In the genomic region with DNA sequence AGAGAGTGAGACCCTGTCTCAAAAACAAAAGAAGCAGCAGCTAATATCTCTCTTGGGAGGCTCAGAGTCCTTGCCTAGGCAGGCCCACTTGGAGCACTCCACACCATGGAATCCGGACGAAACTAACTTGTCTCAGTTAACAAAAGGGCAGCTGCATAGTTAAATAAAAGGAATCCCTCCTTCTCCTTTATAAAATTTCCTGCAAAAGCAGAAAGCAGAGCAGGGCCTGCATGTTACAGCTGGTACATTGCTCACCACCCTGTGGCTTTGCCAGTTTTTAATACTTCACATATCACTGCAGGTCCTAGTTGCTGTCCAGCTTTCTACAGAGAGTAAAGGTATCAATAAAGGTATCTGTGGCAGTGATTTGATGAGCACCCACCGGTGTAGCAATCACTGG, we compare ENCODE assay signal across 21 cellular contexts.
A peak's percentile ranks its signal among the peaks of the same experiment; 100 is the strongest.
DNase-seq lines count a peak whose midpoint lies in the region; ATAC-seq and TF ChIP-seq lines count a peak whose summit lies in the region.
"Had no signal": no experiment of that assay in that cellular context is flagged by ENCODE, and none has a peak within 500 bp of the region (broad histone marks: within the 10 kb centered on the region; RNA-seq: fewer than 3 reads in every experiment).

No MANE protein-coding gene starts in this region.

- H3K4me1 ChIP-seq in foreskin keratinocyte = peaks cover 23% of the 10 kb centered on the region
- peaks cover 20 to 27% of the 10 kb centered on the region in 2 donors for H3K4me1 ChIP-seq in thyroid gland
- H3K4me1 ChIP-seq: adrenal gland had no signal

- H3K36me3 ChIP-seq in thyroid gland = no peaks in the 10 kb centered on the region
- H3K36me3 ChIP-seq: suprapubic skin had no signal

- TF ChIP-seq CTCF in foreskin keratinocyte (conservative IDR thresholded peaks at IDR 0.05) (peak; percentile 27), thyroid gland (IDR thresholded peaks at IDR 0.05) (no peak)

- no peak overlapping the region for H3K4me3 ChIP-seq in thyroid gland (replicated peaks in 1 of 3)
- H3K4me3 ChIP-seq: adrenal gland, GM23248, suprapubic skin had no signal

- TF ChIP-seq POLR2A in thyroid gland (IDR thresholded peaks at IDR 0.05) = no peak

- peak; percentile 36 for ATAC-seq in SK-N-SH treated with all-trans-retinoic acid at 6 μM for 48 hours
- ATAC-seq in foreskin keratinocyte = peak; percentile 88
- no peak for ATAC-seq in GM19397 (IDR thresholded peaks at IDR 0.05; ENCODE audit: unreplicated experiment)
- ATAC-seq: activated T-cell treated with anti-CD3 and anti-CD28 coated beads, Interleukin-2, amount 50 U/mL, for 4 hours; left cardiac atrium; naive thymus-derived CD4-positive, alpha-beta T cell had no signal

- intact Hi-C loops in thyroid gland (cut with DNase I) = no loop called here
- intact Hi-C loops in posterior vena cava (cut with DNase I) = loop anchor here in 1 of 2 donors (2.0 kb wide), 1 partner anchor 17 kb away; no protein-coding TSS in a partner anchor

- H3K27me3 ChIP-seq in foreskin keratinocyte (no peaks in the 10 kb centered on the region), thyroid gland (no peaks in the 10 kb centered on the region)
- H3K27me3 ChIP-seq: adrenal gland, suprapubic skin had no signal

- no peaks in the 10 kb centered on the region for H3K9me3 ChIP-seq in thyroid gland
- H3K9me3 ChIP-seq: adrenal gland, suprapubic skin had no signal

- peak overlapping the region; percentile 56 for H3K27ac ChIP-seq in foreskin keratinocyte
- H3K27ac ChIP-seq in thyroid gland = peak overlapping the region; percentile 58 to 77 (median 60)
- H3K27ac ChIP-seq: GM23248, suprapubic skin, VCaP had no signal

- WGBS in thyroid gland, 2 donors = 67 to 85% methylated on average over 3 of the region's 3 CpGs

- peak; percentile 20 for DNase-seq in NCI-H2171 (lab: John Stamatoyannopoulos, UW)
- DNase-seq in foreskin keratinocyte = peak; percentile 90 to 95
- no peak for DNase-seq in thyroid gland
- no peak for DNase-seq in NCI-H146 (lab: John Stamatoyannopoulos, UW)
- no peak for DNase-seq in posterior vena cava (ENCODE audit: low spot score)
- DNase-seq: activated CD4-positive, alpha-beta T cell treated with anti-CD3 and anti-CD28 coated beads, Interleukin-2, amount 10 ng/mL, durations not matched to agents 24 days and 14 days; activated naive CD4-positive, alpha-beta T cell treated with Interleukin-2 at 50 U/mL for 16 hours; activated T-cell treated with anti-CD3 and anti-CD28 coated beads, Interleukin-2, amount 50 U/mL, for 4 hours; adrenal gland; CD4-positive, alpha-beta T cell; DMS 273 treated with DMSO at 0.1 percent for 48 hours; GM23248; left cardiac atrium; naive thymus-derived CD4-positive, alpha-beta T cell; NCI-H1417 treated with DMSO at 0.1 percent for 48 hours; NCI-H748 treated with DMSO at 0.1 percent for 48 hours; occipital lobe had no signal

TF ChIP-seq in SK-N-SH treated with all-trans-retinoic acid at 6 μM for 48 hours, 23 proteins besides CTCF, POLR2A, EP300 and RAD21:
- TF ChIP-seq RARB (CRISPR knock-in tag; IDR thresholded peaks at IDR 0.05) (no peak), TCF4 (CRISPR knock-in tag; IDR thresholded peaks at IDR 0.05; ENCODE audit: borderline replicate concordance) (no peak), ARNTL (CRISPR knock-in tag; IDR thresholded peaks at IDR 0.05; ENCODE audit: borderline replicate concordance, low read depth) (no peak), SNAI2 (CRISPR knock-in tag; IDR thresholded peaks at IDR 0.05) (no peak), ESRRG (CRISPR knock-in tag; IDR thresholded peaks at IDR 0.05) (no peak), ZNF565 (CRISPR knock-in tag; conservative IDR thresholded peaks at IDR 0.05; ENCODE audit: low read depth) (no peak), ZFP30 (CRISPR knock-in tag; IDR thresholded peaks at IDR 0.05) (no peak), OSR1 (CRISPR knock-in tag; IDR thresholded peaks at IDR 0.05) (no peak), GLIS3 (CRISPR knock-in tag; IDR thresholded peaks at IDR 0.05) (no peak), ZNF70 (CRISPR knock-in tag; IDR thresholded peaks at IDR 0.05) (no peak), ISL1 (CRISPR knock-in tag; IDR thresholded peaks at IDR 0.05) (no peak), ZFP3 (CRISPR knock-in tag; IDR thresholded peaks at IDR 0.05) (no peak)
- TF ChIP-seq, protein P1, sequence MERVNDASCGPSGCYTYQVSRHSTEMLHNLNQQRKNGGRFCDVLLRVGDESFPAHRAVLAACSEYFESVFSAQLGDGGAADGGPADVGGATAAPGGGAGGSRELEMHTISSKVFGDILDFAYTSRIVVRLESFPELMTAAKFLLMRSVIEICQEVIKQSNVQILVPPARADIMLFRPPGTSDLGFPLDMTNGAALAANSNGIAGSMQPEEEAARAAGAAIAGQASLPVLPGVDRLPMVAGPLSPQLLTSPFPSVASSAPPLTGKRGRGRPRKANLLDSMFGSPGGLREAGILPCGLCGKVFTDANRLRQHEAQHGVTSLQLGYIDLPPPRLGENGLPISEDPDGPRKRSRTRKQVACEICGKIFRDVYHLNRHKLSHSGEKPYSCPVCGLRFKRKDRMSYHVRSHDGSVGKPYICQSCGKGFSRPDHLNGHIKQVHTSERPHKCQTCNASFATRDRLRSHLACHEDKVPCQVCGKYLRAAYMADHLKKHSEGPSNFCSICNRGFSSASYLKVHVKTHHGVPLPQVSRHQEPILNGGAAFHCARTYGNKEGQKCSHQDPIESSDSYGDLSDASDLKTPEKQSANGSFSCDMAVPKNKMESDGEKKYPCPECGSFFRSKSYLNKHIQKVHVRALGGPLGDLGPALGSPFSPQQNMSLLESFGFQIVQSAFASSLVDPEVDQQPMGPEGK (CRISPR knock-in tag; IDR thresholded peaks at IDR 0.05; ENCODE audit: borderline replicate concordance) = no peak
- TF ChIP-seq, protein P2, sequence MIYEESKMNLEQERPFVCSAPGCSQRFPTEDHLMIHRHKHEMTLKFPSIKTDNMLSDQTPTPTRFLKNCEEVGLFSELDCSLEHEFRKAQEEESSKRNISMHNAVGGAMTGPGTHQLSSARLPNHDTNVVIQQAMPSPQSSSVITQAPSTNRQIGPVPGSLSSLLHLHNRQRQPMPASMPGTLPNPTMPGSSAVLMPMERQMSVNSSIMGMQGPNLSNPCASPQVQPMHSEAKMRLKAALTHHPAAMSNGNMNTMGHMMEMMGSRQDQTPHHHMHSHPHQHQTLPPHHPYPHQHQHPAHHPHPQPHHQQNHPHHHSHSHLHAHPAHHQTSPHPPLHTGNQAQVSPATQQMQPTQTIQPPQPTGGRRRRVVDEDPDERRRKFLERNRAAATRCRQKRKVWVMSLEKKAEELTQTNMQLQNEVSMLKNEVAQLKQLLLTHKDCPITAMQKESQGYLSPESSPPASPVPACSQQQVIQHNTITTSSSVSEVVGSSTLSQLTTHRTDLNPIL (CRISPR knock-in tag; IDR thresholded peaks at IDR 0.05; ENCODE audit: low read depth) = no peak
- TF ChIP-seq, protein P3, sequence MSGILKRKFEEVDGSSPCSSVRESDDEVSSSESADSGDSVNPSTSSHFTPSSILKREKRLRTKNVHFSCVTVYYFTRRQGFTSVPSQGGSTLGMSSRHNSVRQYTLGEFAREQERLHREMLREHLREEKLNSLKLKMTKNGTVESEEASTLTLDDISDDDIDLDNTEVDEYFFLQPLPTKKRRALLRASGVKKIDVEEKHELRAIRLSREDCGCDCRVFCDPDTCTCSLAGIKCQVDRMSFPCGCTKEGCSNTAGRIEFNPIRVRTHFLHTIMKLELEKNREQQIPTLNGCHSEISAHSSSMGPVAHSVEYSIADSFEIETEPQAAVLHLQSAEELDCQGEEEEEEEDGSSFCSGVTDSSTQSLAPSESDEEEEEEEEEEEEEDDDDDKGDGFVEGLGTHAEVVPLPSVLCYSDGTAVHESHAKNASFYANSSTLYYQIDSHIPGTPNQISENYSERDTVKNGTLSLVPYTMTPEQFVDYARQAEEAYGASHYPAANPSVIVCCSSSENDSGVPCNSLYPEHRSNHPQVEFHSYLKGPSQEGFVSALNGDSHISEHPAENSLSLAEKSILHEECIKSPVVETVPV (CRISPR knock-in tag; IDR thresholded peaks at IDR 0.05) = no peak

Comparison
In these comparisons a context has a peak if more than half of its experiments do, and no peak if none do; other contexts are left out.
1. DNase-seq: peak in NCI-H2171 (single experiment) and foreskin keratinocyte (2 of 2); none in thyroid gland (0 of 2), NCI-H146 (single experiment) and posterior vena cava (single experiment).